3 cellular contexts compared by ENCODE assay signal in genomic region chr14:76763362-76764041, GRCh38.
TF ChIP-seq lines count a peak whose summit lies in the region.

No MANE protein-coding gene starts in this region.

TF ChIP-seq in SK-N-SH, 30 proteins besides CTCF, POLR2A, EP300 and RAD21 (continues in another document):
- TF ChIP-seq NRF1 (IDR thresholded peaks at IDR 0.05; ENCODE audit: low read depth, low read length): no peak
- no peak for TF ChIP-seq RXRA (IDR thresholded peaks at IDR 0.05; ENCODE audit: borderline replicate concordance, low read depth)
- no peak for TF ChIP-seq FOXJ3 (CRISPR knock-in tag; IDR thresholded peaks at IDR 0.05)
- TF ChIP-seq TCF12 (IDR thresholded peaks at IDR 0.05): no peak
- TF ChIP-seq CHD2 (IDR thresholded peaks at IDR 0.05; ENCODE audit: low read length, partially characterized antibody): no peak
- TF ChIP-seq JUND (IDR thresholded peaks at IDR 0.05): no peak
- no peak for TF ChIP-seq TAF1 (IDR thresholded peaks at IDR 0.05; ENCODE audit: borderline replicate concordance, low read depth, low read length)
- no peak for TF ChIP-seq TEAD4 (IDR thresholded peaks at IDR 0.05; ENCODE audit: borderline replicate concordance, insufficient read depth)
- TF ChIP-seq FOSL2 (IDR thresholded peaks at IDR 0.05; ENCODE audit: borderline replicate concordance, low read depth): no peak
- no peak for TF ChIP-seq FOXM1 (IDR thresholded peaks at IDR 0.05; ENCODE audit: low read depth)
- no peak for TF ChIP-seq USF1 (IDR thresholded peaks at IDR 0.05; ENCODE audit: borderline replicate concordance, low read depth)
- no peak for TF ChIP-seq ZBTB33 (IDR thresholded peaks at IDR 0.05; ENCODE audit: borderline replicate concordance, low read depth)
- no peak for TF ChIP-seq REST (IDR thresholded peaks at IDR 0.05; ENCODE audit: low read depth, low read length)
- TF ChIP-seq GABPA (IDR thresholded peaks at IDR 0.05; ENCODE audit: low read depth): no peak
- no peak for TF ChIP-seq SIN3A (IDR thresholded peaks at IDR 0.05; ENCODE audit: borderline replicate concordance, low read depth, low read length)
- TF ChIP-seq GATA2 (CRISPR knock-in tag; IDR thresholded peaks at IDR 0.05): no peak
- TF ChIP-seq RCOR1 (IDR thresholded peaks at IDR 0.05; ENCODE audit: low read length): no peak

TF ChIP-seq in SK-N-SH treated with all-trans-retinoic acid at 6 μM for 48 hours, 23 proteins besides CTCF, POLR2A, EP300 and RAD21:
- no peak for TF ChIP-seq ZNF8 (CRISPR knock-in tag; IDR thresholded peaks at IDR 0.05)
- no peak for TF ChIP-seq PPARA (CRISPR knock-in tag; IDR thresholded peaks at IDR 0.05; ENCODE audit: borderline replicate concordance)
- no peak for TF ChIP-seq POU6F1 (CRISPR knock-in tag; IDR thresholded peaks at IDR 0.05; ENCODE audit: borderline replicate concordance, low read depth)
- TF ChIP-seq ZFP30 (CRISPR knock-in tag; IDR thresholded peaks at IDR 0.05): no peak
- no peak for TF ChIP-seq PATZ1 (CRISPR knock-in tag; IDR thresholded peaks at IDR 0.05; ENCODE audit: borderline replicate concordance)
- no peak for TF ChIP-seq GLIS3 (CRISPR knock-in tag; IDR thresholded peaks at IDR 0.05)

TF ChIP-seq in HepG2, 621 proteins besides CTCF, POLR2A, EP300 and RAD21:
- TF ChIP-seq TBL1XR1 (IDR thresholded peaks at IDR 0.05; ENCODE audit: borderline replicate concordance, low read length, partially characterized antibody): no peak
- TF ChIP-seq CREB1 (IDR thresholded peaks at IDR 0.05): peak; percentile 72
- TF ChIP-seq CREB1 (CRISPR knock-in tag; IDR thresholded peaks at IDR 0.05): no peak
- TF ChIP-seq ZFP36L1 (CRISPR knock-in tag; IDR thresholded peaks at IDR 0.05): no peak
- TF ChIP-seq ZNF503 (CRISPR knock-in tag; IDR thresholded peaks at IDR 0.05): no peak
